ENCODE assay signal across 16 cellular contexts in the genomic region with DNA sequence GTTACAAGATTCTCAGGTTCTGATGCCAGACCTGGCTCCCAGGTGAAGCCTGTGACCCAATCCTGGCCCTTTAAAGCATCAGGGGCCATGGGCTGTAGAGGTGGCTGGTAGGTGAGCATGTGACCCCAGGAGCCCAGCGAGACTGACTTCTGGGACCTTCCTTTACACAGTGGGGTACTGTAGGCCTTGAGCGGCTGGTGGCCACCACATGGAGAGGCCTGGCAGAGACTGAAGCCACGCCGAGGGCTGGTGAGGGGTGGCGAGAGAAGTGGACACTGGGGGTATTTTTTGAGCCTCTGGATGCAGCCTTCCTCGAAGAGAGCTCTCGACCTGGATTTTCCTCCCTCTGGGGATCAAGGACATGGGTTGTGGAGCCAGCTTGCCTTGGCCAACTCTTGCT.
A peak's percentile ranks its signal among the peaks of the same experiment; 100 is the strongest.
DNase-seq lines count a peak whose midpoint lies in the region; ATAC-seq, FAIRE-seq and TF ChIP-seq lines count a peak whose summit lies in the region.
"Had no signal": no experiment of that assay in that cellular context is flagged by ENCODE, and none has a peak within 500 bp of the region (broad histone marks: within the 10 kb centered on the region; RNA-seq: fewer than 3 reads in every experiment).

No MANE protein-coding gene starts in this region.

- DNase-seq in ecto neural progenitor cell (ENCODE audit: low spot score) (peak; percentile 18), mesenchymal stem cell (no peak), neural progenitor cell (ENCODE audit: low spot score) (no peak), urothelium cell line (ENCODE audit: low spot score) (peak; percentile 3), DMS79 treated with DMSO at 0.1 percent for 48 hours (lab: John Stamatoyannopoulos, UW) (no peak), nucleus accumbens (lab: John Stamatoyannopoulos, UW) (no peak)
- no peak for DNase-seq in stimulated activated naive CD8-positive, alpha-beta T cell treated with anti-CD3 and anti-CD28 coated beads, Interleukin-15, amount 100 ng/mL, for 72 hours
- DNase-seq: Caco-2; CD8-positive, alpha-beta memory T cell; GF-D8; HCEC 1CT; HFFc6 had no signal

- H2AFZ ChIP-seq in mesenchymal stem cell (ENCODE audit: low read depth, low read length) = no peak overlapping the region
- no peak overlapping the region for H2AFZ ChIP-seq in neural progenitor cell (replicated peaks)

- no peak overlapping the region for H4K91ac ChIP-seq in mesenchymal stem cell (ENCODE audit: low read length)

- no peak overlapping the region for H3K4ac ChIP-seq in mesenchymal stem cell (ENCODE audit: low read depth in 1 of 2, low read length in 2 of 2)

- no peaks in the 10 kb centered on the region for H3K79me2 ChIP-seq in neural progenitor cell (ENCODE audit: low read depth)

- H3K4me3 ChIP-seq in mesenchymal stem cell (ENCODE audit: insufficient read depth in 1 of 2, low read depth in 1 of 2, low read length in 2 of 2) (no peak overlapping the region), neural progenitor cell (no peak overlapping the region)
- H3K4me3 ChIP-seq: A549, BLaER1 had no signal

- peaks cover 13% of the 10 kb centered on the region for H3K27me3 Mint-ChIP-seq in neural progenitor cell (ENCODE audit: insufficient read depth, low read depth)
- peaks cover 9% of the 10 kb centered on the region for H3K27me3 Mint-ChIP-seq in stimulated activated naive CD8-positive, alpha-beta T cell treated with anti-CD3 and anti-CD28 coated beads, Interleukin-15, amount 100 ng/mL, for 72 hours

- TF ChIP-seq CTCF in neural progenitor cell (IDR thresholded peaks at IDR 0.05) = no peak

- no peak overlapping the region for H3K27ac ChIP-seq in mesenchymal stem cell (ENCODE audit: low read length, poor library complexity, severe bottlenecking)
- no peak overlapping the region for H3K27ac ChIP-seq in neural progenitor cell
- H3K27ac ChIP-seq: BLaER1 had no signal

- 92% methylated on average over 7 of the region's 7 CpGs for whole genome bisulfite sequencing in mesenchymal stem cell

- H3K9ac ChIP-seq in mesenchymal stem cell (ENCODE audit: low read length) (no peak overlapping the region), neural progenitor cell (no peak overlapping the region)
- H3K9ac ChIP-seq: BLaER1 had no signal

- H2BK120ac ChIP-seq in mesenchymal stem cell (ENCODE audit: low read depth, low read length) = peak overlapping the region; percentile 19

- no peak for ATAC-seq in stimulated activated naive CD8-positive, alpha-beta T cell treated with anti-CD3 and anti-CD28 coated beads, Interleukin-15, amount 100 ng/mL, for 72 hours
- ATAC-seq: A549, HepG2 had no signal

- H4K20me1 ChIP-seq in neural progenitor cell (ENCODE audit: low read depth) = no peaks in the 10 kb centered on the region
- H4K20me1 ChIP-seq: BLaER1 had no signal

- H3K27me3 ChIP-seq in mesenchymal stem cell (ENCODE audit: control insufficient read depth in 1 of 2, insufficient read depth in 1 of 2, low read length in 2 of 2) (peaks cover 0 to 26% of the 10 kb centered on the region in 2 experiments), neural progenitor cell (no peaks in the 10 kb centered on the region)
- H3K27me3 ChIP-seq: BLaER1 had no signal

- H3K18ac ChIP-seq in mesenchymal stem cell (ENCODE audit: low read depth in 1 of 2, low read length in 2 of 2) = no peak overlapping the region

- no peaks in the 10 kb centered on the region for H3K9me3 Mint-ChIP-seq in neural progenitor cell
- H3K9me3 Mint-ChIP-seq in stimulated activated naive CD8-positive, alpha-beta T cell treated with anti-CD3 and anti-CD28 coated beads, Interleukin-15, amount 100 ng/mL, for 72 hours = no peaks in the 10 kb centered on the region
- H3K9me3 Mint-ChIP-seq: CD8-positive, alpha-beta memory T cell; HFFc6 had no signal

- no peak for FAIRE-seq in urothelium cell line (lab: Jason Lieb, UNC)
- FAIRE-seq: A549, HepG2, HTR-8/SVneo had no signal

- no peak overlapping the region for H2BK15ac ChIP-seq in mesenchymal stem cell (ENCODE audit: low read depth, poor library complexity, severe bottlenecking)

- peak overlapping the region; percentile 57 for H2AK5ac ChIP-seq in mesenchymal stem cell (ENCODE audit: low read length, severe bottlenecking)

- H3K4me1 ChIP-seq in mesenchymal stem cell (ENCODE audit: control insufficient read depth, insufficient read depth, low read depth, low read length) (peaks cover 14% of the 10 kb centered on the region), neural progenitor cell (no peaks in the 10 kb centered on the region)
- H3K4me1 ChIP-seq: Caco-2 had no signal

- H3K9me3 ChIP-seq in mesenchymal stem cell (ENCODE audit: control insufficient read depth, low read length) (no peaks in the 10 kb centered on the region), neural progenitor cell (ENCODE audit: low read depth) (no peaks in the 10 kb centered on the region)
- H3K9me3 ChIP-seq: A549, BLaER1, Caco-2 had no signal

- no peak overlapping the region for H3K23ac ChIP-seq in mesenchymal stem cell (ENCODE audit: low read length in 2 of 2)

- H3F3A ChIP-seq in neural progenitor cell (ENCODE audit: low read depth) = no peaks in the 10 kb centered on the region

- H3K4me2 ChIP-seq in mesenchymal stem cell (ENCODE audit: low read length, poor library complexity, severe bottlenecking) = no peak overlapping the region
- no peak overlapping the region for H3K4me2 ChIP-seq in neural progenitor cell
- H3K4me2 ChIP-seq: A549, BLaER1 had no signal

- H4K8ac ChIP-seq in mesenchymal stem cell (ENCODE audit: low read length) = no peak overlapping the region

- H3K14ac ChIP-seq in mesenchymal stem cell (ENCODE audit: low read length in 2 of 2) = no peak overlapping the region

- H3K36me3 Mint-ChIP-seq in neural progenitor cell = no peaks in the 10 kb centered on the region
- H3K36me3 Mint-ChIP-seq: CD8-positive, alpha-beta memory T cell had no signal

- no peak overlapping the region for H2BK12ac ChIP-seq in mesenchymal stem cell (ENCODE audit: low read length in 2 of 2)

- no peak overlapping the region for H2BK5ac ChIP-seq in mesenchymal stem cell (ENCODE audit: low read depth, low read length, poor library complexity, severe bottlenecking)

- H3K27ac Mint-ChIP-seq in neural progenitor cell = peak overlapping the region; percentile 67
- H3K27ac Mint-ChIP-seq in stimulated activated naive CD8-positive, alpha-beta T cell treated with anti-CD3 and anti-CD28 coated beads, Interleukin-15, amount 100 ng/mL, for 72 hours = no peak overlapping the region
- H3K27ac Mint-ChIP-seq: HFFc6 had no signal

- no peaks in the 10 kb centered on the region for H3K79me1 ChIP-seq in mesenchymal stem cell (replicated peaks; ENCODE audit: low read length, poor library complexity, severe bottlenecking)

- H3K36me3 ChIP-seq in mesenchymal stem cell (ENCODE audit: control insufficient read depth in 1 of 2, insufficient read depth in 2 of 2, low read depth in 1 of 2, low read length in 2 of 2) (no peaks in the 10 kb centered on the region), neural progenitor cell (no peaks in the 10 kb centered on the region)
- H3K36me3 ChIP-seq: BLaER1 had no signal

- H3K4me1 Mint-ChIP-seq in neural progenitor cell = peaks cover 21% of the 10 kb centered on the region
- peaks cover 8% of the 10 kb centered on the region for H3K4me1 Mint-ChIP-seq in stimulated activated naive CD8-positive, alpha-beta T cell treated with anti-CD3 and anti-CD28 coated beads, Interleukin-15, amount 100 ng/mL, for 72 hours

- H3K4me3 Mint-ChIP-seq in neural progenitor cell = no peak overlapping the region
- H3K4me3 Mint-ChIP-seq in stimulated activated naive CD8-positive, alpha-beta T cell treated with anti-CD3 and anti-CD28 coated beads, Interleukin-15, amount 100 ng/mL, for 72 hours = no peak overlapping the region
- H3K4me3 Mint-ChIP-seq: CD8-positive, alpha-beta memory T cell; HFFc6 had no signal

Comparison
In these comparisons a context has a peak if more than half of its experiments do, and no peak if none do; other contexts are left out.
1. DNase-seq: peak in ecto neural progenitor cell (single experiment) and urothelium cell line (single experiment); none in mesenchymal stem cell (single experiment), neural progenitor cell (single experiment), stimulated activated naive CD8-positive, alpha-beta T cell treated with anti-CD3 and anti-CD28 coated beads, Interleukin-15, amount 100 ng/mL, for 72 hours (0 of 2), DMS79 treated with DMSO at 0.1 percent for 48 hours (single experiment) and nucleus accumbens (0 of 56).